Comparison of ENCODE assay signal across 14 cellular contexts in the genomic region with DNA sequence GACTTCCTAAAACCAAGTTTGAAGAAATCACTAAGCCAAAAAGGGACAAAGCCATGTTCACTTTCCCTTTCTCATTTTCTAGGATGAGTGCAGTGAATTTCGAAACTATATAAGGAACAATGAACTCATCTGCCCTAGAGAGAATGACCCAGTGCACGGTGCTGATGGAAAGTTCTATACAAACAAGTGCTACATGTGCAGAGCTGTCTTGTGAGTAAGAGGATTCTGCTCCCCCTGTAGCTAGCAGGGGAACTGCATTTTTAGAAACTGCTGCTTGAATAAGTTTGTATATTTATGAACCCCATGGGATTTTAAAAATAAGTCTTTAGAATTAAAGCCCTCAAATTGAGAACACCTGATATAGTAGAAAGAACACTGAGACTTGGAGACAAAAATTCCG. TPM values are rescaled to one million over a fixed set of nuclear protein-coding genes. Genes with fewer than 3 reads are reported as not detected.
DNase-seq lines count a peak whose midpoint lies in the region; ATAC-seq and TF ChIP-seq lines count a peak whose summit lies in the region.
"Had no signal": no experiment of that assay in that cellular context is flagged by ENCODE, and none has a peak within 500 bp of the region (broad histone marks: within the 10 kb centered on the region; RNA-seq: fewer than 3 reads in every experiment).

No MANE protein-coding gene starts in this region.

- peak; percentile 24 for TF ChIP-seq CTCF in MCF 10A (IDR thresholded peaks at IDR 0.05; ENCODE audit: unreplicated experiment)
- no peak for TF ChIP-seq CTCF in breast epithelium (IDR thresholded peaks at IDR 0.05)
- TF ChIP-seq CTCF in RWPE1 (conservative IDR thresholded peaks at IDR 0.05; ENCODE audit: low read depth) = no peak
- TF ChIP-seq CTCF in fibroblast of lung (conservative IDR thresholded peaks at IDR 0.05 in 1 of 2, IDR thresholded peaks at IDR 0.05 in 1 of 2; ENCODE audit: low read depth in 1 of 2, low read length in 2 of 2) = peak in 1 of 2 donors; percentile 43
- TF ChIP-seq CTCF in thyroid gland (IDR thresholded peaks at IDR 0.05) = peak in 4 of 6 experiments; percentile 9 to 25 (median 19)

- H2AFZ ChIP-seq in fibroblast of lung (ENCODE audit: low read length) = no peak overlapping the region

- no peak overlapping the region for H3K4me3 ChIP-seq in breast epithelium
- no peak overlapping the region for H3K4me3 ChIP-seq in fibroblast of lung (replicated peaks in 1 of 4; ENCODE audit: control extremely low read depth in 1 of 4, insufficient read depth in 1 of 4, low read depth in 3 of 4, low read length in 4 of 4)
- H3K4me3 ChIP-seq in thyroid gland (replicated peaks in 1 of 3) = no peak overlapping the region
- H3K4me3 ChIP-seq: suprapubic skin had no signal

- no peaks in the 10 kb centered on the region for H3K9me3 ChIP-seq in breast epithelium
- no peaks in the 10 kb centered on the region for H3K9me3 ChIP-seq in fibroblast of lung (ENCODE audit: control insufficient read depth, insufficient read depth, low read depth, low read length)
- H3K9me3 ChIP-seq in thyroid gland = no peaks in the 10 kb centered on the region
- H3K9me3 ChIP-seq: suprapubic skin had no signal

- intact Hi-C loops in MCF 10A (cut with micrococcal nuclease) = no loop called here
- intact Hi-C loops in breast epithelium (cut with DNase I; ENCODE audit: low total_unique reads) = no loop called here
- intact Hi-C loops in thyroid gland (cut with DNase I) = loop anchor here (10.0 kb wide), 1 partner anchor 181 kb away; no protein-coding TSS in a partner anchor

- H3K27me3 Mint-ChIP-seq in MCF 10A (ENCODE audit: insufficient read depth, unreplicated experiment) = no peaks in the 10 kb centered on the region
- H3K27me3 Mint-ChIP-seq: activated CD4-positive, alpha-beta memory T cell treated with anti-CD3 and anti-CD28 coated beads for 36 hours; activated naive CD8-positive, alpha-beta T cell treated with anti-CD3 and anti-CD28 coated beads, Interleukin-2, amount 10 ng/mL, durations not matched to agents 7 days and 5 days had no signal

- no peaks in the 10 kb centered on the region for H3K4me1 Mint-ChIP-seq in MCF 10A (ENCODE audit: insufficient read depth, unreplicated experiment)
- H3K4me1 Mint-ChIP-seq: activated naive CD8-positive, alpha-beta T cell treated with anti-CD3 and anti-CD28 coated beads, Interleukin-2, amount 10 ng/mL, durations not matched to agents 7 days and 5 days; immature natural killer cell had no signal

- DNase-seq in MCF 10A (ENCODE audit: unreplicated experiment) (peak; percentile 41), breast epithelium (ENCODE audit: low spot score in 2 of 2) (no peak), RWPE1 (ENCODE audit: low spot score) (peak; percentile 19), fibroblast of lung (ENCODE audit: low read depth in 2 of 2) (peak; percentile 11 to 19), thyroid gland (no peak), NCI-H1417 (lab: John Stamatoyannopoulos, UW) (no peak)
- DNase-seq: activated CD4-positive, alpha-beta memory T cell treated with anti-CD3 and anti-CD28 coated beads for 36 hours; activated naive CD8-positive, alpha-beta T cell treated with anti-CD3 and anti-CD28 coated beads, Interleukin-2, amount 10 ng/mL, durations not matched to agents 7 days and 5 days; effector memory CD4-positive, alpha-beta T cell; immature natural killer cell; NCI-H2107 had no signal

- no peak for TF ChIP-seq POLR2A in breast epithelium (IDR thresholded peaks at IDR 0.05)
- no peak for TF ChIP-seq POLR2A in thyroid gland (IDR thresholded peaks at IDR 0.05)

- no peaks in the 10 kb centered on the region for H3K79me2 ChIP-seq in fibroblast of lung (ENCODE audit: control insufficient read depth, insufficient read depth, low read length)

- no peak overlapping the region for H3K4me3 Mint-ChIP-seq in MCF 10A (ENCODE audit: unreplicated experiment)
- H3K4me3 Mint-ChIP-seq: activated CD4-positive, alpha-beta memory T cell treated with anti-CD3 and anti-CD28 coated beads for 36 hours; activated naive CD8-positive, alpha-beta T cell treated with anti-CD3 and anti-CD28 coated beads, Interleukin-2, amount 10 ng/mL, durations not matched to agents 7 days and 5 days; immature natural killer cell had no signal

- WGBS in thyroid gland, 2 donors = 54% methylated on average over 3 of the region's 3 CpGs

- no peaks in the 10 kb centered on the region for H4K20me1 ChIP-seq in fibroblast of lung (ENCODE audit: control insufficient read depth, extremely low read depth, insufficient read depth, low read length)

- POLR2A ChIA-PET in MCF 10A (lab: Yijun Ruan, JAX) = interaction anchor here (0.7 kb wide), 1 partner anchor 226 kb away, joined by 3 read pairs; no protein-coding TSS in a partner anchor
- POLR2A ChIA-PET in RWPE1 (lab: Yijun Ruan, JAX; ENCODE audit: low non-redundant PET) = no interaction called here

- H3K27ac ChIP-seq in breast epithelium (no peak overlapping the region), RWPE1 (no peak overlapping the region), fibroblast of lung (ENCODE audit: insufficient read depth, low read length) (no peak overlapping the region), thyroid gland (no peak overlapping the region)
- H3K27ac ChIP-seq: suprapubic skin had no signal

- H3K27me3 ChIP-seq in breast epithelium = no peaks in the 10 kb centered on the region
- H3K27me3 ChIP-seq in fibroblast of lung (ENCODE audit: control insufficient read depth, insufficient read depth, low read length) = no peaks in the 10 kb centered on the region
- H3K27me3 ChIP-seq in thyroid gland = no peaks in the 10 kb centered on the region
- H3K27me3 ChIP-seq: suprapubic skin had no signal

- BruUV-seq in MCF 10A (replicated peaks; lab: Mats Ljungman, UMichigan) = no TSS peak

- H3K4me1 ChIP-seq in breast epithelium = no peaks in the 10 kb centered on the region
- no peaks in the 10 kb centered on the region for H3K4me1 ChIP-seq in fibroblast of lung (ENCODE audit: control insufficient read depth, extremely low read depth, insufficient read depth, low read length)
- H3K4me1 ChIP-seq in thyroid gland = no peaks in the 10 kb centered on the region
- H3K4me1 ChIP-seq: suprapubic skin had no signal

- H3K27ac Mint-ChIP-seq in MCF 10A (ENCODE audit: low read depth, unreplicated experiment) = no peak overlapping the region
- H3K27ac Mint-ChIP-seq: activated CD4-positive, alpha-beta memory T cell treated with anti-CD3 and anti-CD28 coated beads for 36 hours; activated naive CD8-positive, alpha-beta T cell treated with anti-CD3 and anti-CD28 coated beads, Interleukin-2, amount 10 ng/mL, durations not matched to agents 7 days and 5 days; immature natural killer cell had no signal

- H3K9ac ChIP-seq in fibroblast of lung (ENCODE audit: insufficient read depth, low read length) = no peak overlapping the region

- H3K36me3 Mint-ChIP-seq in MCF 10A (ENCODE audit: insufficient read depth, unreplicated experiment) = no peaks in the 10 kb centered on the region
- H3K36me3 Mint-ChIP-seq: activated CD4-positive, alpha-beta memory T cell treated with anti-CD3 and anti-CD28 coated beads for 36 hours; activated naive CD8-positive, alpha-beta T cell treated with anti-CD3 and anti-CD28 coated beads, Interleukin-2, amount 10 ng/mL, durations not matched to agents 7 days and 5 days; immature natural killer cell had no signal

- H3K36me3 ChIP-seq in breast epithelium = no peaks in the 10 kb centered on the region
- H3K36me3 ChIP-seq in fibroblast of lung (ENCODE audit: control insufficient read depth, insufficient read depth, low read length) = no peaks in the 10 kb centered on the region
- H3K36me3 ChIP-seq in thyroid gland = no peaks in the 10 kb centered on the region
- H3K36me3 ChIP-seq: suprapubic skin had no signal

- ATAC-seq in HG02884 (IDR thresholded peaks at IDR 0.05; ENCODE audit: unreplicated experiment) (no peak), GM21723 (IDR thresholded peaks at IDR 0.05; ENCODE audit: unreplicated experiment) (no peak)

- no peak overlapping the region for H3K4me2 ChIP-seq in fibroblast of lung (ENCODE audit: extremely low read depth, insufficient read depth, low read length)

- CTCF ChIA-PET in MCF 10A (lab: Yijun Ruan, JAX) (interaction anchor here (0.5 to 3.2 kb wide), 9 partner anchors 23 to 1027 kb away, joined by 3 to 12 read pairs (median 4); no protein-coding TSS in a partner anchor), RWPE1 (lab: Yijun Ruan, JAX) (interaction anchor here (0.6 kb wide), 1 partner anchor 63 kb away, joined by 3 read pairs; no protein-coding TSS in a partner anchor)

- H3K9me3 Mint-ChIP-seq in MCF 10A (ENCODE audit: unreplicated experiment) = no peaks in the 10 kb centered on the region
- H3K9me3 Mint-ChIP-seq: activated CD4-positive, alpha-beta memory T cell treated with anti-CD3 and anti-CD28 coated beads for 36 hours; activated naive CD8-positive, alpha-beta T cell treated with anti-CD3 and anti-CD28 coated beads, Interleukin-2, amount 10 ng/mL, durations not matched to agents 7 days and 5 days had no signal

RNA-seq across cellular contexts. Expression of gene SPINK14, which starts 42.7 kb away (rescaled TPM):
- total RNA-seq in MCF 10A (2022) (not detected in 2 replicates), breast epithelium (not detected), fibroblast of lung (not detected in 2 replicates), thyroid gland (not detected)
- not detected in 2 replicates for polyA plus RNA-seq in fibroblast of lung
- polyA plus RNA-seq in fibroblast of lung (2012) = not detected in 2 replicates
- polyA minus RNA-seq in fibroblast of lung (ENCODE audit: low replicate concordance) = not detected in 2 replicates
- total RNA-seq: activated CD4-positive, alpha-beta memory T cell treated with anti-CD3 and anti-CD28 coated beads for 36 hours; activated naive CD8-positive, alpha-beta T cell treated with anti-CD3 and anti-CD28 coated beads, Interleukin-2, amount 10 ng/mL, durations not matched to agents 7 days and 5 days; suprapubic skin had no signal
- polyA plus RNA-seq: immature natural killer cell had no signal

Comparison
In these comparisons a context has a peak if more than half of its experiments do, and no peak if none do; other contexts are left out.
1. DNase-seq: peak in MCF 10A (single experiment), RWPE1 (single experiment) and fibroblast of lung (2 of 2); none in breast epithelium (0 of 2), thyroid gland (0 of 2) and NCI-H1417 (0 of 3).
2. CTCF ChIP-seq: peak in MCF 10A (single experiment) and thyroid gland (4 of 6); none in breast epithelium (0 of 3) and RWPE1 (single experiment).